ENCODE assay signal across 10 cellular contexts in genomic region chr10:133100706-133101463, GRCh38. TPM values are rescaled to one million over a fixed set of nuclear protein-coding genes. Genes with fewer than 3 reads are reported as not detected.
DNase-seq lines count a peak whose midpoint lies in the region; ATAC-seq and TF ChIP-seq lines count a peak whose summit lies in the region.
"Had no signal": no experiment of that assay in that cellular context is flagged by ENCODE, and none has a peak within 500 bp of the region (broad histone marks: within the 10 kb centered on the region; RNA-seq: fewer than 3 reads in every experiment).

No MANE protein-coding gene starts in this region.

- H3K4me1 ChIP-seq in HUES6 (ENCODE audit: control insufficient read depth, insufficient read depth, low read length) (peaks cover 20% of the 10 kb centered on the region), lung (ENCODE audit: control insufficient read depth in 2 of 2, insufficient read depth in 2 of 2, low read length in 2 of 2) (peaks cover 0 to 7% of the 10 kb centered on the region in 2 donors)
- H3K4me1 ChIP-seq: adrenal gland had no signal

- intact Hi-C loops in CD4-positive, alpha-beta T cell (cut with DNase I, micrococcal nuclease), result no loop called here

- H3K4me3 Mint-ChIP-seq in activated T-cell treated with anti-CD3 and anti-CD28 coated beads, Interleukin-2, amount 50 U/mL, for 4 hours, result no peak overlapping the region
- H3K4me3 Mint-ChIP-seq in CD4-positive, alpha-beta T cell, result no peak overlapping the region
- H3K4me3 Mint-ChIP-seq: nephron had no signal

- no peak overlapping the region for H3K27ac Mint-ChIP-seq in CD4-positive, alpha-beta T cell
- H3K27ac Mint-ChIP-seq: nephron had no signal

- peak overlapping the region; percentile 20; the same call in 1 of the 2 replicates for H3K4me3 ChIP-seq in HUES6 (ENCODE audit: low read depth, low read length)
- H3K4me3 ChIP-seq in lung, result no peak overlapping the region
- H3K4me3 ChIP-seq: adrenal gland had no signal

- H3K27me3 Mint-ChIP-seq in activated T-cell treated with anti-CD3 and anti-CD28 coated beads, Interleukin-2, amount 50 U/mL, for 4 hours (ENCODE audit: low read depth), result peaks cover 25% of the 10 kb centered on the region
- H3K27me3 Mint-ChIP-seq in CD4-positive, alpha-beta T cell, result peaks cover 17% of the 10 kb centered on the region

- peaks cover 3% of the 10 kb centered on the region for H3K4me1 Mint-ChIP-seq in activated T-cell treated with anti-CD3 and anti-CD28 coated beads, Interleukin-2, amount 50 U/mL, for 4 hours (ENCODE audit: low read depth)
- peaks cover 4% of the 10 kb centered on the region for H3K4me1 Mint-ChIP-seq in CD4-positive, alpha-beta T cell (ENCODE audit: low read depth)

- no peaks in the 10 kb centered on the region for H3K9me3 ChIP-seq in HUES6 (ENCODE audit: control insufficient read depth, insufficient read depth, low read depth, low read length)
- peaks cover 0 to 2% of the 10 kb centered on the region in 2 donors for H3K9me3 ChIP-seq in lung (ENCODE audit: control insufficient read depth in 2 of 2, insufficient read depth in 1 of 2, low read length in 1 of 2)
- H3K9me3 ChIP-seq in CD4-positive, alpha-beta T cell (ENCODE audit: control insufficient read depth, low read length), result no peaks in the 10 kb centered on the region
- H3K9me3 ChIP-seq: adrenal gland had no signal

- 15 to 21% methylated on average over 40 of the region's 40 CpGs for WGBS in lung, 2 donors

- CTCF ChIA-PET in CD4-positive, alpha-beta T cell (lab: Charles Lee), result no interaction called here

- H3K27ac ChIP-seq in HUES6 (ENCODE audit: low read depth, low read length) (no peak overlapping the region), lung (ENCODE audit: low read depth in 1 of 2, low read length in 1 of 2) (no peak overlapping the region)
- no peak overlapping the region for H3K27ac ChIP-seq in CD4-positive, alpha-beta T cell (ENCODE audit: low read depth, low read length)

- ATAC-seq in activated T-cell treated with anti-CD3 and anti-CD28 coated beads, Interleukin-2, amount 50 U/mL, for 4 hours, result peak; percentile 41 to 44
- ATAC-seq in lung (ENCODE audit: insufficient read depth, low FRiP score), result peak; percentile 28
- no peak for ATAC-seq in CD4-positive, alpha-beta T cell (ENCODE audit: poor library complexity)
- no peak for ATAC-seq in GM19452 (IDR thresholded peaks at IDR 0.05; ENCODE audit: unreplicated experiment)
- ATAC-seq in HG02610 (IDR thresholded peaks at IDR 0.05; ENCODE audit: unreplicated experiment), result no peak

- H3K9me3 Mint-ChIP-seq in activated T-cell treated with anti-CD3 and anti-CD28 coated beads, Interleukin-2, amount 50 U/mL, for 4 hours, result no peaks in the 10 kb centered on the region
- H3K9me3 Mint-ChIP-seq in CD4-positive, alpha-beta T cell, result no peaks in the 10 kb centered on the region
- H3K9me3 Mint-ChIP-seq: nephron had no signal

- H3K27me3 ChIP-seq in HUES6 (ENCODE audit: control insufficient read depth, insufficient read depth, low read length) (peaks cover 19% of the 10 kb centered on the region; the same call in 1 of the 2 replicates), lung (ENCODE audit: control insufficient read depth, insufficient read depth) (peaks cover 14% of the 10 kb centered on the region)
- H3K27me3 ChIP-seq in CD4-positive, alpha-beta T cell (ENCODE audit: control insufficient read depth, insufficient read depth, low read length), result no peaks in the 10 kb centered on the region

- TF ChIP-seq CTCF in lung (IDR thresholded peaks at IDR 0.05; ENCODE audit: control extremely low read depth, extremely low read depth), result no peak
- TF ChIP-seq CTCF in CD4-positive, alpha-beta T cell (IDR thresholded peaks at IDR 0.05), result no peak

- POLR2A ChIA-PET in CD4-positive, alpha-beta T cell (lab: Charles Lee), result no interaction called here

- no peaks in the 10 kb centered on the region for H3K36me3 Mint-ChIP-seq in activated T-cell treated with anti-CD3 and anti-CD28 coated beads, Interleukin-2, amount 50 U/mL, for 4 hours (ENCODE audit: insufficient read depth)
- no peaks in the 10 kb centered on the region for H3K36me3 Mint-ChIP-seq in CD4-positive, alpha-beta T cell (ENCODE audit: low read depth)

- H3K36me3 ChIP-seq in HUES6 (ENCODE audit: control insufficient read depth, insufficient read depth, low read length) (no peaks in the 10 kb centered on the region), lung (ENCODE audit: control insufficient read depth in 2 of 2, insufficient read depth in 2 of 2, low read length in 2 of 2) (no peaks in the 10 kb centered on the region)
- H3K36me3 ChIP-seq: adrenal gland had no signal

- H3K9ac ChIP-seq in HUES6 (ENCODE audit: low read length), result no peak overlapping the region

- DNase-seq in Caki2 (ENCODE audit: low read depth) (peak; percentile 25), lung (ENCODE audit: low spot score) (peak; percentile 37)
- no peak for DNase-seq in activated T-cell treated with anti-CD3 and anti-CD28 coated beads, Interleukin-2, amount 50 U/mL, for 4 hours
- DNase-seq in CD4-positive, alpha-beta T cell, result no peak
- DNase-seq in activated effector memory CD4-positive, alpha-beta T cell treated with anti-CD3 and anti-CD28 coated beads, Interleukin-2, amount 50 U/mL, for 16 hours, result no peak

- in situ Hi-C loops in Caki2 (cut with HindIII; ENCODE audit: low pct_unique_long_range_greater_than_20kb, low sequenced_read_pairs), result no loop called here

RNA-seq across cellular contexts. Expression of gene ADGRA1, which starts 13.2 kb away (rescaled TPM):
- total RNA-seq in Caki2 (2014; rRNA removed; shearing (Covaris generic); ENCODE audit: low replicate concordance), result not detected in 2 replicates
- not detected for total RNA-seq in activated T-cell treated with anti-CD3 and anti-CD28 coated beads, Interleukin-2, amount 50 U/mL, for 4 hours
- total RNA-seq in lung, result 1 to 10 TPM in 1 of 2 donors, under 1 TPM in 1; 0.23 to 1.3 TPM
- under 1 TPM; 0.05 to 0.18 TPM for polyA plus RNA-seq in lung
- not detected for total RNA-seq in CD4-positive, alpha-beta T cell

RNA-seq across cellular contexts. Expression of gene KNDC1, which starts 59.1 kb away (rescaled TPM):
- 0.90 and 1.1 TPM in 2 replicates for total RNA-seq in Caki2 (2014; rRNA removed; shearing (Covaris generic); ENCODE audit: low replicate concordance)
- under 1 TPM in 1 of 3 donors, not detected in 2; 0.05 TPM for total RNA-seq in activated T-cell treated with anti-CD3 and anti-CD28 coated beads, Interleukin-2, amount 50 U/mL, for 4 hours
- 10 to 100 TPM in 1 of 2 donors, 1 to 10 TPM in 1; 7.5 to 21.0 TPM for total RNA-seq in lung
- polyA plus RNA-seq in lung, result 1 to 10 TPM; 3.2 to 5.9 TPM
- not detected for total RNA-seq in CD4-positive, alpha-beta T cell

Comparison
In these comparisons a context has a peak if more than half of its experiments do, and no peak if none do; other contexts are left out.
1. DNase-seq: peak in Caki2 (single experiment) and lung (single experiment); none in activated T-cell treated with anti-CD3 and anti-CD28 coated beads, Interleukin-2, amount 50 U/mL, for 4 hours (single experiment), CD4-positive, alpha-beta T cell (0 of 10) and activated effector memory CD4-positive, alpha-beta T cell treated with anti-CD3 and anti-CD28 coated beads, Interleukin-2, amount 50 U/mL, for 16 hours (single experiment).
2. ATAC-seq: peak in activated T-cell treated with anti-CD3 and anti-CD28 coated beads, Interleukin-2, amount 50 U/mL, for 4 hours (2 of 2) and lung (single experiment); none in CD4-positive, alpha-beta T cell (single experiment), GM19452 (single experiment) and HG02610 (single experiment).